9 cellular contexts compared by ENCODE assay signal in the genomic region with DNA sequence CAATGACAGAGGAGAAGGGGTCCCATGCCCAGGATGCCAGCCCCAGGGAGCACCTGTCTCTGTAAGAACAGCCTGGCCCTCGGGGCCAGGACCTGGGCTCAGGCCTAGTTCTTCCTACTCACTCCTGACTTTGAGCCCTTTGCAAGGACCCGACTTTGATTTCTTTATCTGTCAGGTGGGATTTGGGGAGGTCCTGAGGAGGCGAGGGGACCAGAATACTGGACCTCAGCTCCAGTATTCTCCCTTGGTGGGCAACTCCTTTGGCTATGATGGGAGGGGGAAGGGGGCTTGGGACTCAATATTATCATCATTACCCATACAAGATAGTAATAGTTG. TPM values are rescaled to one million over a fixed set of nuclear protein-coding genes. Genes with fewer than 3 reads are reported as not detected.
A peak's percentile ranks its signal among the peaks of the same experiment; 100 is the strongest.
DNase-seq lines count a peak whose midpoint lies in the region; TF ChIP-seq lines count a peak whose summit lies in the region.
"Had no signal": no experiment of that assay in that cellular context is flagged by ENCODE, and none has a peak within 500 bp of the region (broad histone marks: within the 10 kb centered on the region; RNA-seq: fewer than 3 reads in every experiment).

No MANE protein-coding gene starts in this region.

- H3K4me3 ChIP-seq in BE2C (ENCODE audit: low read depth, low read length) (peak overlapping the region; percentile 35), KMS-11 (IDR thresholded peaks at IDR 0.05; ENCODE audit: insufficient read depth, low read depth, low read length) (no peak overlapping the region), dorsolateral prefrontal cortex (peak overlapping the region in 53 of 59 donors; percentile 34 to 70 (median 54)), neural progenitor cell (peak overlapping the region; percentile 7)

- H2AFZ ChIP-seq in KMS-11 (ENCODE audit: low read depth), result peak overlapping the region; percentile 81
- H2AFZ ChIP-seq in neural progenitor cell (replicated peaks), result no peak overlapping the region

- H3K36me3 ChIP-seq in BE2C (no peaks in the 10 kb centered on the region), KMS-11 (ENCODE audit: insufficient read depth) (no peaks in the 10 kb centered on the region), neural progenitor cell (no peaks in the 10 kb centered on the region)

- no peaks in the 10 kb centered on the region for H3K36me3 Mint-ChIP-seq in neural progenitor cell

- H4K20me1 ChIP-seq in KMS-11 (ENCODE audit: insufficient read depth) (no peaks in the 10 kb centered on the region), neural progenitor cell (ENCODE audit: low read depth) (peaks cover 8% of the 10 kb centered on the region)

- H3K9me3 Mint-ChIP-seq in neural progenitor cell, result no peaks in the 10 kb centered on the region

- H3K4me1 Mint-ChIP-seq in neural progenitor cell, result peaks cover 62% of the 10 kb centered on the region

- H3K27ac ChIP-seq in KMS-11 (no peak overlapping the region), dorsolateral prefrontal cortex (peak overlapping the region in 6 of 59 donors; percentile 46 to 69 (median 58)), neural progenitor cell (no peak overlapping the region)

- TF ChIP-seq CTCF in BE2C (IDR thresholded peaks at IDR 0.05; ENCODE audit: low read depth, low read length), result no peak
- no peak for TF ChIP-seq CTCF in KMS-11 (conservative IDR thresholded peaks at IDR 0.05; ENCODE audit: low read depth, low read length)
- no peak for TF ChIP-seq CTCF in dorsolateral prefrontal cortex (IDR thresholded peaks at IDR 0.05 in 54 of 56, conservative IDR thresholded peaks at IDR 0.05 in 2 of 56; ENCODE audit: low read depth in 1 of 56, partially characterized antibody in 56 of 56)
- TF ChIP-seq CTCF in neural progenitor cell (IDR thresholded peaks at IDR 0.05), result no peak

- peak overlapping the region; percentile 68 for H3K4me2 ChIP-seq in KMS-11
- peak overlapping the region; percentile 64 for H3K4me2 ChIP-seq in neural progenitor cell

- intact Hi-C loops in dorsolateral prefrontal cortex (cut with DNase I), result no loop called here

- H3K27me3 Mint-ChIP-seq in neural progenitor cell (ENCODE audit: insufficient read depth, low read depth), result peaks cover 11% of the 10 kb centered on the region

- H3K27me3 ChIP-seq in BE2C, result no peaks in the 10 kb centered on the region
- H3K27me3 ChIP-seq in KMS-11 (ENCODE audit: insufficient read depth, low read depth), result no peaks in the 10 kb centered on the region
- H3K27me3 ChIP-seq in dorsolateral prefrontal cortex, result no peaks in the 10 kb centered on the region
- peaks cover 11% of the 10 kb centered on the region for H3K27me3 ChIP-seq in neural progenitor cell

- H3K9ac ChIP-seq in KMS-11 (peak overlapping the region; percentile 28; the same call in 1 of the 2 replicates), neural progenitor cell (no peak overlapping the region)

- H3K27ac Mint-ChIP-seq in neural progenitor cell, result no peak overlapping the region

- H3K9me3 ChIP-seq in BE2C, result no peaks in the 10 kb centered on the region
- H3K9me3 ChIP-seq in neural progenitor cell (ENCODE audit: low read depth), result no peaks in the 10 kb centered on the region

- H3K4me1 ChIP-seq in BE2C (no peaks in the 10 kb centered on the region), KMS-11 (ENCODE audit: low read depth, poor library complexity, severe bottlenecking) (peaks cover 24% of the 10 kb centered on the region), neural progenitor cell (peaks cover 35% of the 10 kb centered on the region)

- no peaks in the 10 kb centered on the region for H3K79me2 ChIP-seq in KMS-11 (ENCODE audit: insufficient read depth, low read depth)
- no peaks in the 10 kb centered on the region for H3K79me2 ChIP-seq in neural progenitor cell (ENCODE audit: low read depth)

- no peak for DNase-seq in BE2C
- no peak for DNase-seq in dorsolateral prefrontal cortex
- DNase-seq in neural progenitor cell (ENCODE audit: low spot score), result no peak
- no peak for DNase-seq in SIG-M5 treated with dmso at 0.1 percent for 504 hours (lab: John Stamatoyannopoulos, UW; ENCODE audit: unreplicated experiment)
- DNase-seq in GOT3 (lab: John Stamatoyannopoulos, UW), result no peak
- no peak for DNase-seq in NCI-H146 treated with DMSO at 0.1 percent for 48 hours (lab: John Stamatoyannopoulos, UW; ENCODE audit: unreplicated experiment)
- DNase-seq in NCI-H1694 (lab: John Stamatoyannopoulos, UW), result no peak
- DNase-seq: hippocampal formation had no signal

- peaks cover 23% of the 10 kb centered on the region for H3F3A ChIP-seq in neural progenitor cell (ENCODE audit: low read depth)

- H3K4me3 Mint-ChIP-seq in neural progenitor cell, result peak overlapping the region; percentile 69

RNA-seq across cellular contexts. Expression of a gene that starts 18.1 kb away (rescaled TPM):
- 2.9 TPM for polyA plus RNA-seq in BE2C (2012; ENCODE audit: insufficient read depth, insufficient read length, low read depth)
- total RNA-seq in dorsolateral prefrontal cortex (10 to 100 TPM in 10 of 120 experiments, 1 to 10 TPM in 110; 2.1 to 12.7 (median 6.9) TPM), neural progenitor cell (ENCODE audit: low replicate concordance) (0.87 TPM in 1 of 2 replicates, not detected in the other)
